ENCODE assay signal across 8 cellular contexts in genomic region chr20:3238616-3239025, GRCh38. TPM values are rescaled to one million over a fixed set of nuclear protein-coding genes. Genes with fewer than 3 reads are reported as not detected.
DNase-seq lines count a peak whose midpoint lies in the region; TF ChIP-seq lines count a peak whose summit lies in the region.

No MANE protein-coding gene starts in this region.

- peak overlapping the region; percentile 69 for H3K4me3 ChIP-seq in osteoblast (ENCODE audit: insufficient read depth, low read length)

- no peaks in the 10 kb centered on the region for H4K20me1 ChIP-seq in osteoblast (ENCODE audit: insufficient read depth, low read length)

- H3K27ac ChIP-seq in osteoblast (ENCODE audit: low read depth, low read length) = no peak overlapping the region

- H3K9me3 ChIP-seq in osteoblast (ENCODE audit: low read depth, low read length) = no peaks in the 10 kb centered on the region

- H3K79me2 ChIP-seq in osteoblast (ENCODE audit: insufficient read depth, low read length) = no peaks in the 10 kb centered on the region

- no peak overlapping the region for H2AFZ ChIP-seq in osteoblast (ENCODE audit: low read length)

- H3K27me3 ChIP-seq in osteoblast (ENCODE audit: insufficient read depth, low read length) = peaks cover 61% of the 10 kb centered on the region

- H3K36me3 ChIP-seq in osteoblast (ENCODE audit: insufficient read depth, low read length) = no peaks in the 10 kb centered on the region

- TF ChIP-seq CTCF in osteoblast (IDR thresholded peaks at IDR 0.05; ENCODE audit: extremely low read depth, low read depth, low read length) = no peak

- peaks cover 5% of the 10 kb centered on the region for H3K4me1 ChIP-seq in osteoblast (ENCODE audit: insufficient read depth, low read length)

- H3K4me2 ChIP-seq in osteoblast (ENCODE audit: insufficient read depth, low read length) = peak overlapping the region; percentile 67

- DNase-seq in NCI-H510A treated with DMSO at 0.1 percent for 48 hours (lab: John Stamatoyannopoulos, UW) (peak; percentile 18), NCI-H510A (lab: John Stamatoyannopoulos, UW) (no peak), LHCN-M2 (ENCODE audit: low read depth) (peak; percentile 60), fibroblast of gingiva (ENCODE audit: low read depth) (peak; percentile 39), osteoblast (ENCODE audit: insufficient read length, low spot score, missing footprints) (peak; percentile 88), NCI-H2081 treated with DMSO at 0.1 percent for 48 hours (lab: John Stamatoyannopoulos, UW) (no peak), NK-92 (lab: John Stamatoyannopoulos, UW; ENCODE audit: unreplicated experiment) (no peak)
- peak; percentile 55 for DNase-seq in activated CD8-positive, alpha-beta memory T cell treated with anti-CD3 and anti-CD28 coated beads, Interleukin-2, amount 50 U/mL, for 4 hours

RNA-seq across cellular contexts. Expression of gene SLC4A11, which starts 0.4 kb away (rescaled TPM):
- total RNA-seq in LHCN-M2 (2014; rRNA removed) = 3.1 and 3.7 TPM in 2 replicates
- 1.6 TPM for polyA plus RNA-seq in LHCN-M2 (2012)
- under 0.01 TPM in 2 replicates for total RNA-seq in osteoblast

RNA-seq across cellular contexts. Expression of gene ITPA, which starts 29.3 kb away (rescaled TPM):
- total RNA-seq in LHCN-M2 (2014; rRNA removed) (66.0 and 71.0 TPM in 2 replicates), osteoblast (29.8 and 34.0 TPM in 2 replicates)
- polyA plus RNA-seq in LHCN-M2 (2012) = 89.9 TPM

RNA-seq across cellular contexts. Expression of gene DDRGK1, which starts 34.1 kb away (rescaled TPM):
- total RNA-seq in LHCN-M2 (2014; rRNA removed) (51.3 and 52.6 TPM in 2 replicates), osteoblast (25.9 and 26.8 TPM in 2 replicates)
- polyA plus RNA-seq in LHCN-M2 (2012) = 41.3 TPM

Comparison
In these comparisons a context has a peak if more than half of its experiments do, and no peak if none do; other contexts are left out.
1. DNase-seq: peak in NCI-H510A treated with DMSO at 0.1 percent for 48 hours (single experiment), LHCN-M2 (single experiment), activated CD8-positive, alpha-beta memory T cell treated with anti-CD3 and anti-CD28 coated beads, Interleukin-2, amount 50 U/mL, for 4 hours (single experiment), fibroblast of gingiva (single experiment) and osteoblast (single experiment); none in NCI-H510A (single experiment), NCI-H2081 treated with DMSO at 0.1 percent for 48 hours (single experiment) and NK-92 (single experiment).